ENCODE assay signal across 9 cellular contexts in the genomic region with DNA sequence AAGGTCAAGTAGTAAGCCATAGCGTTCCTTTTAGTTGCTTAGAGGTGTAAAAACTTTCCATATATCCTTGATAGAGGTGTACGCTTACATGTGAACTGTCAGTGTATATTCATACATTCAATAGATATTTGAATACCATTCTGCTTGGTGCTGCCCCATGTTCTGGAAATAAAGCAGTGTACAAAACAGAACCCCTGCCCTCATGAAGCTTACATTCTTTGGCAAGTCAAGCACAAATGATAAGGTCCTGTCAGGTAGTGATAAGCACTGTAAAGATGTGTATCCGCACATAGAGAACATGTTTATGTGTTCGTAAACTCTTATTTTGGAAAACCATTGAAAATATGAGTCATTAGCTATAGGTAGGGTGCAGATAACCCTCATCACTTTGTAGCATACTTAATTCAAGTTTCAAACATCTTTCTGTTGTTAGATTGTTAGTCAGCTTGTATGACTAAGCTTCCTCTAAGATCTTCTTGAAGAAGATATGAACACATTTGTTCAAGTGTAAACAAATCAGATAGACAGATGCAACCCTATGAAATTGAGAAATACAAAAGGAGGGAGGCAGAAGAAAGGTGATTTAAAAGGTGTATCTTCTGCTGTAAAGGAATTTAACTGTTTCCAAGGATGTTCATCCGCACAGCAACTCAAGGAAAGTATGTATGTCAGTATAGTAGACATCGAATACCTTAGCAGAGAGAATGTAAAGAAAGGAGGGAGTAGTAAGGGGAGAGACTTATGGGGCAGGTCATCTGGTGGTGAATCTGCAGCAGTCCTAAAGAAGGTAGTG. TPM values are rescaled to one million over a fixed set of nuclear protein-coding genes. Genes with fewer than 3 reads are reported as not detected.
DNase-seq lines count a peak whose midpoint lies in the region; ATAC-seq and TF ChIP-seq lines count a peak whose summit lies in the region.
"Had no signal": no experiment of that assay in that cellular context is flagged by ENCODE, and none has a peak within 500 bp of the region (broad histone marks: within the 10 kb centered on the region; RNA-seq: fewer than 3 reads in every experiment).

No MANE protein-coding gene starts in this region.

- no peak overlapping the region for H3K14ac ChIP-seq in mesenchymal stem cell (ENCODE audit: low read length in 2 of 2)

- DNase-seq in A673 (ENCODE audit: low spot score): no peak
- no peak for DNase-seq in ascending aorta (ENCODE audit: low spot score in 2 of 2)
- DNase-seq in mesenchymal stem cell: peak; percentile 57
- no peak for DNase-seq in stimulated activated CD4-positive, alpha-beta T cell treated with anti-CD3 and anti-CD28 coated beads, Interleukin-15, amount 100 ng/mL, for 24 hours
- DNase-seq in NOMO-1 (lab: John Stamatoyannopoulos, UW; ENCODE audit: unreplicated experiment in 2 of 2): no peak
- DNase-seq: hippocampal formation had no signal

- WGBS in mesenchymal stem cell: 72% methylated on average over 4 of the region's 6 CpGs

- peaks cover 1% of the 10 kb centered on the region for H3K79me1 ChIP-seq in mesenchymal stem cell (replicated peaks; ENCODE audit: low read length, poor library complexity, severe bottlenecking)

- no peak for TF ChIP-seq CTCF in A673 (conservative IDR thresholded peaks at IDR 0.05; ENCODE audit: low read depth, low read length)
- no peak for TF ChIP-seq CTCF in HEK293 (tag by site-specific recombination; IDR thresholded peaks at IDR 0.05)
- TF ChIP-seq CTCF in ascending aorta (IDR thresholded peaks at IDR 0.05): no peak

- no peaks in the 10 kb centered on the region for H3K9me3 ChIP-seq in A673 (ENCODE audit: low read depth, low read length, poor library complexity, severe bottlenecking)
- no peaks in the 10 kb centered on the region for H3K9me3 ChIP-seq in HEK293 (ENCODE audit: control insufficient read depth, insufficient read depth, low read depth, low read length)
- no peaks in the 10 kb centered on the region for H3K9me3 ChIP-seq in ascending aorta
- H3K9me3 ChIP-seq in mesenchymal stem cell (ENCODE audit: control insufficient read depth, low read length): no peaks in the 10 kb centered on the region

- no peaks in the 10 kb centered on the region for H3K27me3 ChIP-seq in A673 (replicated peaks; ENCODE audit: insufficient read depth, low read depth, low read length, poor library complexity)
- no peaks in the 10 kb centered on the region for H3K27me3 ChIP-seq in ascending aorta
- H3K27me3 ChIP-seq in mesenchymal stem cell (ENCODE audit: control insufficient read depth in 1 of 2, insufficient read depth in 1 of 2, low read length in 2 of 2): no peaks in the 10 kb centered on the region

- CTCF ChIA-PET in A673 (lab: Charles Lee): no interaction called here
- CTCF ChIA-PET in HEK293 (lab: Yijun Ruan, JAX): interaction anchor here (0.6 to 1.3 kb wide), 6 partner anchors 16 to 265 kb away, joined by 3 to 5 read pairs (median 4); no protein-coding TSS in a partner anchor

- H3K27ac ChIP-seq in A673 (ENCODE audit: low read depth, low read length, poor library complexity, severe bottlenecking) (peak overlapping the region; percentile 98), HEK293 (ENCODE audit: extremely low read depth, low read depth, low read length) (no peak overlapping the region), ascending aorta (no peak overlapping the region), mesenchymal stem cell (ENCODE audit: low read length, poor library complexity, severe bottlenecking) (no peak overlapping the region)

- peak overlapping the region; percentile 99 for H3K9ac ChIP-seq in mesenchymal stem cell (ENCODE audit: low read length)

- H4K8ac ChIP-seq in mesenchymal stem cell (ENCODE audit: low read length): no peak overlapping the region

- H3K4ac ChIP-seq in mesenchymal stem cell (ENCODE audit: low read depth in 1 of 2, low read length in 2 of 2): no peak overlapping the region

- intact Hi-C loops in A673 (cut with micrococcal nuclease; ENCODE audit: unreplicated experiment): no loop called here
- intact Hi-C loops in ascending aorta (cut with DNase I): loop anchor here (2.0 to 10.0 kb wide), 2 partner anchors 273 to 597 kb away; a partner anchor contains a TSS

- H3K4me3 ChIP-seq in A673 (ENCODE audit: low read depth, low read length, poor library complexity, severe bottlenecking) (peak overlapping the region; percentile 70), HEK293 (ENCODE audit: low read depth, low read length) (peak overlapping the region; percentile 94), ascending aorta (peak overlapping the region; percentile 83 to 100), mesenchymal stem cell (ENCODE audit: insufficient read depth in 1 of 2, low read depth in 1 of 2, low read length in 2 of 2) (peak overlapping the region in 1 of 2 experiments; percentile 99)

- no peak overlapping the region for H2BK120ac ChIP-seq in mesenchymal stem cell (ENCODE audit: low read depth, low read length)

- H3K4me1 ChIP-seq in A673 (ENCODE audit: insufficient read depth, low read length, poor library complexity, severe bottlenecking) (peaks cover 7% of the 10 kb centered on the region), HEK293 (ENCODE audit: control insufficient read depth, insufficient read depth, low read length) (peaks cover 3% of the 10 kb centered on the region; the same call in 1 of the 2 replicates), ascending aorta (peaks cover 0 to 25% of the 10 kb centered on the region in 2 donors), mesenchymal stem cell (ENCODE audit: control insufficient read depth, insufficient read depth, low read depth, low read length) (peaks cover 6% of the 10 kb centered on the region)

- ATAC-seq in GM19467 (IDR thresholded peaks at IDR 0.05; ENCODE audit: unreplicated experiment) (no peak), HG03095 (IDR thresholded peaks at IDR 0.05; ENCODE audit: unreplicated experiment) (no peak)

- H4K91ac ChIP-seq in mesenchymal stem cell (ENCODE audit: low read length): no peak overlapping the region

- BruUV-seq in A673 (replicated peaks; lab: Mats Ljungman, UMichigan): no TSS peak

- POLR2A ChIA-PET in A673 (lab: Charles Lee; ENCODE audit: low non-redundant PET) (interaction anchor here (0.6 kb wide), 1 partner anchor 60 kb away, joined by 3 read pairs; no protein-coding TSS in a partner anchor), HEK293 (lab: Yijun Ruan, JAX) (interaction anchor here (0.6 to 2.8 kb wide), 4 partner anchors 8 to 231 kb away, joined by 3 to 11 read pairs (median 4); no protein-coding TSS in a partner anchor)

- no peak overlapping the region for H2BK15ac ChIP-seq in mesenchymal stem cell (ENCODE audit: low read depth, poor library complexity, severe bottlenecking)

- no peak overlapping the region for H3K23ac ChIP-seq in mesenchymal stem cell (ENCODE audit: low read length in 2 of 2)

- H2BK12ac ChIP-seq in mesenchymal stem cell (ENCODE audit: low read length in 2 of 2): no peak overlapping the region

- H3K36me3 ChIP-seq in A673 (ENCODE audit: insufficient read depth, low read length, poor library complexity, severe bottlenecking) (no peaks in the 10 kb centered on the region), HEK293 (ENCODE audit: control insufficient read depth in 2 of 2, insufficient read depth in 1 of 2, low read length in 2 of 2) (peaks cover 0 to 6% of the 10 kb centered on the region in 2 experiments; a peak in 1 of 3 replicates), ascending aorta (no peaks in the 10 kb centered on the region), mesenchymal stem cell (ENCODE audit: control insufficient read depth in 1 of 2, insufficient read depth in 2 of 2, low read depth in 1 of 2, low read length in 2 of 2) (no peaks in the 10 kb centered on the region)

- no peak overlapping the region for H2AK5ac ChIP-seq in mesenchymal stem cell (ENCODE audit: low read length, severe bottlenecking)

- no peak overlapping the region for H2BK5ac ChIP-seq in mesenchymal stem cell (ENCODE audit: low read depth, low read length, poor library complexity, severe bottlenecking)

- peak overlapping the region; percentile 78 for H3K4me2 ChIP-seq in mesenchymal stem cell (ENCODE audit: low read length, poor library complexity, severe bottlenecking)

- H3K18ac ChIP-seq in mesenchymal stem cell (ENCODE audit: low read depth in 1 of 2, low read length in 2 of 2): no peak overlapping the region

- H2AFZ ChIP-seq in mesenchymal stem cell (ENCODE audit: low read depth, low read length): no peak overlapping the region

TF ChIP-seq in HEK293, 187 proteins besides CTCF, POLR2A, EP300 and RAD21 (continues in another document):
- TF ChIP-seq, protein P1, sequence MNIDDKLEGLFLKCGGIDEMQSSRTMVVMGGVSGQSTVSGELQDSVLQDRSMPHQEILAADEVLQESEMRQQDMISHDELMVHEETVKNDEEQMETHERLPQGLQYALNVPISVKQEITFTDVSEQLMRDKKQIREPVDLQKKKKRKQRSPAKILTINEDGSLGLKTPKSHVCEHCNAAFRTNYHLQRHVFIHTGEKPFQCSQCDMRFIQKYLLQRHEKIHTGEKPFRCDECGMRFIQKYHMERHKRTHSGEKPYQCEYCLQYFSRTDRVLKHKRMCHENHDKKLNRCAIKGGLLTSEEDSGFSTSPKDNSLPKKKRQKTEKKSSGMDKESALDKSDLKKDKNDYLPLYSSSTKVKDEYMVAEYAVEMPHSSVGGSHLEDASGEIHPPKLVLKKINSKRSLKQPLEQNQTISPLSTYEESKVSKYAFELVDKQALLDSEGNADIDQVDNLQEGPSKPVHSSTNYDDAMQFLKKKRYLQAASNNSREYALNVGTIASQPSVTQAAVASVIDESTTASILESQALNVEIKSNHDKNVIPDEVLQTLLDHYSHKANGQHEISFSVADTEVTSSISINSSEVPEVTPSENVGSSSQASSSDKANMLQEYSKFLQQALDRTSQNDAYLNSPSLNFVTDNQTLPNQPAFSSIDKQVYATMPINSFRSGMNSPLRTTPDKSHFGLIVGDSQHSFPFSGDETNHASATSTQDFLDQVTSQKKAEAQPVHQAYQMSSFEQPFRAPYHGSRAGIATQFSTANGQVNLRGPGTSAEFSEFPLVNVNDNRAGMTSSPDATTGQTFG (tag by site-specific recombination; IDR thresholded peaks at IDR 0.05; ENCODE audit: borderline replicate concordance): no peak
- TF ChIP-seq ZNF560 (tag by site-specific recombination; IDR thresholded peaks at IDR 0.05; ENCODE audit: borderline replicate concordance): no peak
- 0 out of 2 replicates have a peak, but pooled peaks have one; percentile 11 for TF ChIP-seq ZNF629 (tag by site-specific recombination; IDR thresholded peaks at IDR 0.05)
- TF ChIP-seq ZBTB1 (tag by site-specific recombination; IDR thresholded peaks at IDR 0.05): no peak

RNA-seq across cellular contexts. Expression of a gene that starts 1.6 kb away (rescaled TPM):
- total RNA-seq in A673 (2021): 38.6 and 40.8 TPM in 2 replicates
- total RNA-seq in ascending aorta: 9.8 TPM
- 8.9 TPM for polyA plus RNA-seq in mesenchymal stem cell (2013, experiment 1 of 2)
- polyA plus RNA-seq in mesenchymal stem cell (2013, experiment 2 of 2): 8.5 TPM

RNA-seq across cellular contexts. Expression of a gene that starts 2.0 kb away (rescaled TPM):
- total RNA-seq in A673 (2021) (28.6 and 34.2 TPM in 2 replicates), ascending aorta (20.4 TPM)
- 8.4 TPM for polyA plus RNA-seq in mesenchymal stem cell (2013, experiment 1 of 2)
- polyA plus RNA-seq in mesenchymal stem cell (2013, experiment 2 of 2): 8.3 TPM
